ENCODE assay signal across 15 cellular contexts in genomic region chr2:31168291-31168690, GRCh38. TPM values are rescaled to one million over a fixed set of nuclear protein-coding genes. Genes with fewer than 3 reads are reported as not detected.
"Had no signal": no experiment of that assay in that cellular context is flagged by ENCODE, and none has a peak within 500 bp of the region (broad histone marks: within the 10 kb centered on the region; RNA-seq: fewer than 3 reads in every experiment).

No MANE protein-coding gene starts in this region.

- DNase-seq: activated B cell treated with CpG ODN at 0.5 μM for 24 hours; activated CD4-positive, alpha-beta T cell treated with anti-CD3 and anti-CD28 coated beads for 4 hours; activated CD8-positive, alpha-beta memory T cell treated with anti-CD3 and anti-CD28 coated beads, Interleukin-2, amount 50 U/mL, for 4 hours; activated effector memory CD4-positive, alpha-beta T cell treated with Interleukin-2 at 50 U/mL for 16 hours; activated naive CD4-positive, alpha-beta T cell treated with anti-CD3 and anti-CD28 coated beads, Interleukin-2, amount 50 U/mL, for 16 hours; activated T-cell treated with anti-CD3 and anti-CD28 coated beads, Interleukin-2, amount 50 U/mL, for 48 hours; foreskin melanocyte; glutamatergic neuron; hippocampal formation; islet precursor cell; lower lobe of right lung; stimulated activated CD4-positive, alpha-beta T cell treated with anti-CD3 and anti-CD28 coated beads, Interleukin-12 subunit alpha, Interleukin-12 subunit beta, amount 100 ng/mL, for 4 hours; stimulated activated CD4-positive, alpha-beta T cell treated with anti-CD3 and anti-CD28 coated beads, Interleukin-1b, Interleukin-23, amount 100 ng/mL, for 48 hours had no signal

- ATAC-seq: lower lobe of right lung; natural killer cell treated with Interleukin-12 subunit alpha and Interleukin-12 subunit beta and Interleukin-15 and Interleukin-18, amount 100 ng/mL, for 72 hours had no signal

- H3K4me3 ChIP-seq: lower lobe of right lung, tibial nerve had no signal

RNA-seq across cellular contexts. Expression of gene CAPN14, which starts 49.0 kb away (rescaled TPM):
- total RNA-seq: tibial nerve had no signal
